In the genomic region with DNA sequence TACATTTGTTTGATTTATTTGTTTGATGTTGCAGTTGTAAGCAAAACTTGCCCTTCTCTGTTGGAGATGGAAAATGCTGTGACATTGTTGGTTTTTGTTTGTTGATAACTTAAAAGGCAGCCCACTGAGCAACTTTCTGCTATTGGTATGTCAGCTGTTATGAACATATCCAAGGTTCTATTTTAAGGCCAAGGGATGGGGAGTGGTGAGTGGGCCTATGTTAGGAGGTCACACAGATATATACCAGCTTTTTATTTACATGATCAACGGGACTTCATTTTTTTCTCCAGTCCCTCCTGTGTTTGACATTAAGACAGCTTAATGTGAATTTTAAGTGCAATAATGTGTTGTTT, we compare ENCODE assay signal across 11 cellular contexts. TPM values are rescaled to one million over a fixed set of nuclear protein-coding genes. Genes with fewer than 3 reads are reported as not detected.
DNase-seq lines count a peak whose midpoint lies in the region; ATAC-seq and TF ChIP-seq lines count a peak whose summit lies in the region.
"Had no signal": no experiment of that assay in that cellular context is flagged by ENCODE, and none has a peak within 500 bp of the region (broad histone marks: within the 10 kb centered on the region; RNA-seq: fewer than 3 reads in every experiment).

No MANE protein-coding gene starts in this region.

- no peak for TF ChIP-seq POLR2A in adrenal gland (IDR thresholded peaks at IDR 0.05)

- DNase-seq in adrenal gland (no peak), left ventricle myocardium inferior (no peak), psoas muscle (no peak), NCI-H146 (lab: John Stamatoyannopoulos, UW) (no peak), C1 segment of cervical spinal cord (lab: John Stamatoyannopoulos, UW) (no peak), DMS79 (lab: John Stamatoyannopoulos, UW) (no peak)
- DNase-seq: activated gamma-delta T cell; MV-4-11; stimulated activated CD4-positive, alpha-beta T cell treated with anti-CD3 and anti-CD28 coated beads, Interleukin-4, amount 100 ng/mL, for 1 hour had no signal

- peaks cover 99% of the 10 kb centered on the region for H4K20me1 ChIP-seq in BLaER1

- ATAC-seq in psoas muscle, result peak; percentile 37 to 68 (median 54)
- ATAC-seq in GM21529 (IDR thresholded peaks at IDR 0.05; ENCODE audit: unreplicated experiment), result no peak

- 12 to 20% (median 14%) methylated on average over 1 of the region's 1 CpG for WGBS in adrenal gland, 4 donors
- WGBS in psoas muscle, 3 donors, result 8 to 18% (median 14%) methylated on average over 1 of the region's 1 CpG

- H3K4me2 ChIP-seq in BLaER1, result peak overlapping the region; percentile 93

- H3K4me1 ChIP-seq in BLaER1, result peaks cover 42% of the 10 kb centered on the region
- peaks cover 42 to 71% of the 10 kb centered on the region in 2 donors for H3K4me1 ChIP-seq in adrenal gland (replicated peaks in 1 of 2)
- peaks cover 93% of the 10 kb centered on the region for H3K4me1 ChIP-seq in left ventricle myocardium inferior
- H3K4me1 ChIP-seq in psoas muscle, result peaks cover 64% of the 10 kb centered on the region

- no peak overlapping the region for H3K27ac ChIP-seq in BLaER1
- peak overlapping the region in 4 of 5 donors; percentile 36 to 96 (median 78) for H3K27ac ChIP-seq in adrenal gland
- H3K27ac ChIP-seq in left ventricle myocardium inferior (replicated peaks), result peak overlapping the region; percentile 99
- peak overlapping the region; percentile 99 for H3K27ac ChIP-seq in psoas muscle

- intact Hi-C loops in adrenal gland (cut with DNase I) (loop anchor here (10.0 kb wide), 1 partner anchor 545 kb away; no protein-coding TSS in a partner anchor), left ventricle myocardium inferior (cut with micrococcal nuclease) (loop anchor here (5.0 to 10.0 kb wide), 2 partner anchors 535 to 682 kb away; no protein-coding TSS in a partner anchor), psoas muscle (cut with DNase I) (loop anchor here (5.0 to 10.0 kb wide), 4 partner anchors 285 to 687 kb away; no protein-coding TSS in a partner anchor)

- TF ChIP-seq CTCF in adrenal gland (IDR thresholded peaks at IDR 0.05) (no peak), left ventricle myocardium inferior (IDR thresholded peaks at IDR 0.05; ENCODE audit: borderline replicate concordance) (no peak), psoas muscle (IDR thresholded peaks at IDR 0.05) (no peak)

- H3K9me3 ChIP-seq in BLaER1, result no peaks in the 10 kb centered on the region
- no peaks in the 10 kb centered on the region for H3K9me3 ChIP-seq in adrenal gland (replicated peaks in 1 of 3)
- H3K9me3 ChIP-seq in left ventricle myocardium inferior (replicated peaks), result no peaks in the 10 kb centered on the region
- H3K9me3 ChIP-seq in psoas muscle, result no peaks in the 10 kb centered on the region

- H3K27me3 ChIP-seq in BLaER1, result no peaks in the 10 kb centered on the region
- no peaks in the 10 kb centered on the region for H3K27me3 ChIP-seq in adrenal gland
- H3K27me3 ChIP-seq in left ventricle myocardium inferior (ENCODE audit: low read depth), result no peaks in the 10 kb centered on the region
- no peaks in the 10 kb centered on the region for H3K27me3 ChIP-seq in psoas muscle (ENCODE audit: insufficient read depth in 3 of 3, low read length in 2 of 3)

- peak overlapping the region; percentile 25; the same call in 1 of the 2 replicates for H3K9ac ChIP-seq in BLaER1

- H3K4me3 ChIP-seq in BLaER1, result no peak overlapping the region
- H3K4me3 ChIP-seq in adrenal gland, result peak overlapping the region in 1 of 4 donors; percentile 98
- H3K4me3 ChIP-seq in left ventricle myocardium inferior, result peak overlapping the region; percentile 91
- H3K4me3 ChIP-seq in psoas muscle, result peak overlapping the region; percentile 93

- H3K36me3 ChIP-seq in BLaER1 (peaks cover 15% of the 10 kb centered on the region; the same call in 1 of the 2 replicates), adrenal gland (replicated peaks in 1 of 2) (no peaks in the 10 kb centered on the region), left ventricle myocardium inferior (no peaks in the 10 kb centered on the region), psoas muscle (ENCODE audit: insufficient read depth in 1 of 2, low read depth in 1 of 2) (no peaks in the 10 kb centered on the region)

RNA-seq across cellular contexts. Expression of a gene that starts 5.8 kb away (rescaled TPM):
- 100 to 1,000 TPM; 107 to 207 (median 153) TPM for total RNA-seq in adrenal gland
- polyA plus RNA-seq in adrenal gland, result 10 to 100 TPM; 10.3 to 89.5 (median 24.8) TPM
- 449 TPM for total RNA-seq in left ventricle myocardium inferior
- 100 to 1,000 TPM; 275 to 421 (median 308) TPM for total RNA-seq in psoas muscle
- 100 to 1,000 TPM in 1 of 3 donors, 10 to 100 TPM in 2; 62.0 to 266 (median 82.1) TPM for polyA plus RNA-seq in psoas muscle
